1 cellular context compared by ENCODE assay signal in the genomic region with DNA sequence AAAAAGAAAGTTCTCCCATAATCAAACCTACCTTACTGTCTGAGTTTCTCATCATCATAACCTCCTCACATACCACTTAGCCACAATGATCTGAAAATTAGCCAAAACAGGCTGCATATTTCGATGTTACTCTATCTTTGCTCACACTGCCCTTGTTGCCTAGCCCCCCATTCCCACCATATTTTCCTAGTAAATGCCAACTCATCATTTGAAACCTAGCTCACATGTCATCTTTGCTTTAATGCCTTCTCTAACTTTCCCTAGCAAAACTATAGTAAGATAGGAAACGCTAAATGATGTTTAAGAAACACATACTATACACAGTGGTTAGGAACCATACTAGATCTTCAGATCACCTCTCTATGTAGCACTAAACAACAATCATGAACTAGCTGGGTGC.
A peak's percentile ranks its signal among the peaks of the same experiment; 100 is the strongest.
TF ChIP-seq lines count a peak whose summit lies in the region.

No MANE protein-coding gene starts in this region.

TF ChIP-seq in K562, 482 proteins besides CTCF, POLR2A, EP300 and RAD21:
- TF ChIP-seq C11orf30 (IDR thresholded peaks at IDR 0.05; ENCODE audit: low read depth) (peak; percentile 63; the same call in 1 of the 2 replicates), DIDO1 (tag; IDR thresholded peaks at IDR 0.05; ENCODE audit: low read depth) (no peak), CHCHD3 (CRISPR knock-in tag; IDR thresholded peaks at IDR 0.05) (no peak), GATAD2A (IDR thresholded peaks at IDR 0.05) (no peak), ZNF316 (IDR thresholded peaks at IDR 0.05) (peak; percentile 76), GATA2 (CRISPR knock-in tag; IDR thresholded peaks at IDR 0.05) (no peak), PREB (CRISPR knock-in tag; IDR thresholded peaks at IDR 0.05) (no peak)
- TF ChIP-seq, protein P1, sequence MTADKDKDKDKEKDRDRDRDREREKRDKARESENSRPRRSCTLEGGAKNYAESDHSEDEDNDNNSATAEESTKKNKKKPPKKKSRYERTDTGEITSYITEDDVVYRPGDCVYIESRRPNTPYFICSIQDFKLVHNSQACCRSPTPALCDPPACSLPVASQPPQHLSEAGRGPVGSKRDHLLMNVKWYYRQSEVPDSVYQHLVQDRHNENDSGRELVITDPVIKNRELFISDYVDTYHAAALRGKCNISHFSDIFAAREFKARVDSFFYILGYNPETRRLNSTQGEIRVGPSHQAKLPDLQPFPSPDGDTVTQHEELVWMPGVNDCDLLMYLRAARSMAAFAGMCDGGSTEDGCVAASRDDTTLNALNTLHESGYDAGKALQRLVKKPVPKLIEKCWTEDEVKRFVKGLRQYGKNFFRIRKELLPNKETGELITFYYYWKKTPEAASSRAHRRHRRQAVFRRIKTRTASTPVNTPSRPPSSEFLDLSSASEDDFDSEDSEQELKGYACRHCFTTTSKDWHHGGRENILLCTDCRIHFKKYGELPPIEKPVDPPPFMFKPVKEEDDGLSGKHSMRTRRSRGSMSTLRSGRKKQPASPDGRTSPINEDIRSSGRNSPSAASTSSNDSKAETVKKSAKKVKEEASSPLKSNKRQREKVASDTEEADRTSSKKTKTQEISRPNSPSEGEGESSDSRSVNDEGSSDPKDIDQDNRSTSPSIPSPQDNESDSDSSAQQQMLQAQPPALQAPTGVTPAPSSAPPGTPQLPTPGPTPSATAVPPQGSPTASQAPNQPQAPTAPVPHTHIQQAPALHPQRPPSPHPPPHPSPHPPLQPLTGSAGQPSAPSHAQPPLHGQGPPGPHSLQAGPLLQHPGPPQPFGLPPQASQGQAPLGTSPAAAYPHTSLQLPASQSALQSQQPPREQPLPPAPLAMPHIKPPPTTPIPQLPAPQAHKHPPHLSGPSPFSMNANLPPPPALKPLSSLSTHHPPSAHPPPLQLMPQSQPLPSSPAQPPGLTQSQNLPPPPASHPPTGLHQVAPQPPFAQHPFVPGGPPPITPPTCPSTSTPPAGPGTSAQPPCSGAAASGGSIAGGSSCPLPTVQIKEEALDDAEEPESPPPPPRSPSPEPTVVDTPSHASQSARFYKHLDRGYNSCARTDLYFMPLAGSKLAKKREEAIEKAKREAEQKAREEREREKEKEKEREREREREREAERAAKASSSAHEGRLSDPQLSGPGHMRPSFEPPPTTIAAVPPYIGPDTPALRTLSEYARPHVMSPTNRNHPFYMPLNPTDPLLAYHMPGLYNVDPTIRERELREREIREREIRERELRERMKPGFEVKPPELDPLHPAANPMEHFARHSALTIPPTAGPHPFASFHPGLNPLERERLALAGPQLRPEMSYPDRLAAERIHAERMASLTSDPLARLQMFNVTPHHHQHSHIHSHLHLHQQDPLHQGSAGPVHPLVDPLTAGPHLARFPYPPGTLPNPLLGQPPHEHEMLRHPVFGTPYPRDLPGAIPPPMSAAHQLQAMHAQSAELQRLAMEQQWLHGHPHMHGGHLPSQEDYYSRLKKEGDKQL (CRISPR knock-in tag; IDR thresholded peaks at IDR 0.05; ENCODE audit: borderline replicate concordance), result no peak
TF ChIP-seq in K562: peak in this region for 2.
